Comparison of ENCODE assay signal across 1 cellular context in the genomic region with DNA sequence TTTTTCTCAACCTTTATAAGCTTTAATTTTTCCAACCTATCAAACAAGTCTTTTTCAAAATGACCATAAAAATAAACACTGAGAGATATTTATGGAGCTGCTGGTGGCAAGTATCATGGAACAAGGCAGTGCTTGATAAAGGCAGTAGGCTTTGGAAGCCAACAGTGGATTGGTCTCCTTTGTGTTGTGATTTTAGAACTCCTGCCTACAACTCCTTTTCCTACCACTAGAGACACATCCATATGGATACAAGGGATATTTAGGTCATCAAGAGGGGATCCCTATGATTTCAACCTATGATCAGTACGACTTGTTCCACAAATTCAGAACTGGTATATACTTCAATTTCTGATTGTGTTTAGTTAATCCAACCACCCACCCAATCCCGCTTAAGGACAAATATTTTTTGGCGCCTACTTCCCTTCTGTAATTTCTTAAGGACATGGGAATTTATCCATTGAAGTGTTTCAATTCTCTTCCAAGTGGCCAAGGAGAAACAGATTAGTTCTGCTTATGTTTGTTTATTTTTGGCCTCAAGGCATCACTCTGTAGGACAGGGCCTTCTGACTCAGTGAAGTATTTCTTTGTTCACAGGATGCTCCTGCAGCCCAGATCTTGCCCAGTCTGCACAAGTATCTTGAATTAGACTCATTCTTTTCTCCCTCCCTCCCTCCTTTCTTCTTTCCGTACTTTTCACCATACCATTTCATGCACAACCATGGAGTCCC.
TF ChIP-seq lines count a peak whose summit lies in the region.

No MANE protein-coding gene starts in this region.

TF ChIP-seq in WTC11, 78 proteins besides CTCF, POLR2A, EP300 and RAD21 (continued from another document):
- TF ChIP-seq, protein P1, sequence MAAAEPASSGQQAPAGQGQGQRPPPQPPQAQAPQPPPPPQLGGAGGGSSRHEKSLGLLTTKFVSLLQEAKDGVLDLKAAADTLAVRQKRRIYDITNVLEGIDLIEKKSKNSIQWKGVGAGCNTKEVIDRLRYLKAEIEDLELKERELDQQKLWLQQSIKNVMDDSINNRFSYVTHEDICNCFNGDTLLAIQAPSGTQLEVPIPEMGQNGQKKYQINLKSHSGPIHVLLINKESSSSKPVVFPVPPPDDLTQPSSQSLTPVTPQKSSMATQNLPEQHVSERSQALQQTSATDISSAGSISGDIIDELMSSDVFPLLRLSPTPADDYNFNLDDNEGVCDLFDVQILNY (CRISPR knock-in tag; IDR thresholded peaks at IDR 0.05): no peak
- TF ChIP-seq GRHL2 (CRISPR knock-in tag; IDR thresholded peaks at IDR 0.05; ENCODE audit: insufficient replicate concordance, severe bottlenecking): no peak
- TF ChIP-seq, protein P2, sequence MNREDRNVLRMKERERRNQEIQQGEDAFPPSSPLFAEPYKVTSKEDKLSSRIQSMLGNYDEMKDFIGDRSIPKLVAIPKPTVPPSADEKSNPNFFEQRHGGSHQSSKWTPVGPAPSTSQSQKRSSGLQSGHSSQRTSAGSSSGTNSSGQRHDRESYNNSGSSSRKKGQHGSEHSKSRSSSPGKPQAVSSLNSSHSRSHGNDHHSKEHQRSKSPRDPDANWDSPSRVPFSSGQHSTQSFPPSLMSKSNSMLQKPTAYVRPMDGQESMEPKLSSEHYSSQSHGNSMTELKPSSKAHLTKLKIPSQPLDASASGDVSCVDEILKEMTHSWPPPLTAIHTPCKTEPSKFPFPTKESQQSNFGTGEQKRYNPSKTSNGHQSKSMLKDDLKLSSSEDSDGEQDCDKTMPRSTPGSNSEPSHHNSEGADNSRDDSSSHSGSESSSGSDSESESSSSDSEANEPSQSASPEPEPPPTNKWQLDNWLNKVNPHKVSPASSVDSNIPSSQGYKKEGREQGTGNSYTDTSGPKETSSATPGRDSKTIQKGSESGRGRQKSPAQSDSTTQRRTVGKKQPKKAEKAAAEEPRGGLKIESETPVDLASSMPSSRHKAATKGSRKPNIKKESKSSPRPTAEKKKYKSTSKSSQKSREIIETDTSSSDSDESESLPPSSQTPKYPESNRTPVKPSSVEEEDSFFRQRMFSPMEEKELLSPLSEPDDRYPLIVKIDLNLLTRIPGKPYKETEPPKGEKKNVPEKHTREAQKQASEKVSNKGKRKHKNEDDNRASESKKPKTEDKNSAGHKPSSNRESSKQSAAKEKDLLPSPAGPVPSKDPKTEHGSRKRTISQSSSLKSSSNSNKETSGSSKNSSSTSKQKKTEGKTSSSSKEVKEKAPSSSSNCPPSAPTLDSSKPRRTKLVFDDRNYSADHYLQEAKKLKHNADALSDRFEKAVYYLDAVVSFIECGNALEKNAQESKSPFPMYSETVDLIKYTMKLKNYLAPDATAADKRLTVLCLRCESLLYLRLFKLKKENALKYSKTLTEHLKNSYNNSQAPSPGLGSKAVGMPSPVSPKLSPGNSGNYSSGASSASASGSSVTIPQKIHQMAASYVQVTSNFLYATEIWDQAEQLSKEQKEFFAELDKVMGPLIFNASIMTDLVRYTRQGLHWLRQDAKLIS (CRISPR knock-in tag; IDR thresholded peaks at IDR 0.05; ENCODE audit: borderline replicate concordance): no peak
- no peak for TF ChIP-seq JUN (CRISPR knock-in tag; IDR thresholded peaks at IDR 0.05)
- TF ChIP-seq CBFB (CRISPR knock-in tag; IDR thresholded peaks at IDR 0.05; ENCODE audit: low read depth): no peak
- no peak for TF ChIP-seq TP53 (CRISPR knock-in tag; IDR thresholded peaks at IDR 0.05)
- TF ChIP-seq ETV6 (CRISPR knock-in tag; IDR thresholded peaks at IDR 0.05): no peak
